Comparison of ENCODE assay signal across 16 cellular contexts in the genomic region with DNA sequence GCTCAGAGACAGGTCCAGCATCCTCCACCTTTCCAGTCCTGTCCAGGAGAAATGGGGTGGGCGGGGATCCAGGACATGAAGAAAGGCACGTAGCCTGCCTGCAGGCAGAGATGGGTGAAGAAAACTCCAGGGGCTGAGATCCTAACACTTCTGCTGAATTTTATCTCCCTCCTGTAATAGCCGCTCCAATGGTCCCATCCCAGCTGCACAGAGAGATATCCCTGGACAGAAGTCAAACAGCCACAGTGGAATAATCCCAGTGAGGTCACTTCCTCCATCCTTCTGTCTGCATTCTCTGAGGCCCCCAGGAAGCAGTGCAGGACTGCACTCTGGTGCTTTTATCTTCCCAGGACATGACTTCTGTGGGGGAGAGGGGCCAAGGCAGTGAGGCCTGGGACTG. TPM values are rescaled to one million over a fixed set of nuclear protein-coding genes. Genes with fewer than 3 reads are reported as not detected.
DNase-seq lines count a peak whose midpoint lies in the region; TF ChIP-seq lines count a peak whose summit lies in the region.
"Had no signal": no experiment of that assay in that cellular context is flagged by ENCODE, and none has a peak within 500 bp of the region (broad histone marks: within the 10 kb centered on the region; RNA-seq: fewer than 3 reads in every experiment).

No MANE protein-coding gene starts in this region.

- H2BK120ac ChIP-seq in trophoblast cell (ENCODE audit: insufficient read depth, low read length, poor library complexity) = peak overlapping the region; percentile 100

- H4K8ac ChIP-seq in trophoblast cell (ENCODE audit: low read depth, low read length) = peak overlapping the region; percentile 97

- H3K4ac ChIP-seq in trophoblast cell (ENCODE audit: low read depth, low read length) = peak overlapping the region; percentile 99

- intact Hi-C loops in left ventricle myocardium inferior (cut with micrococcal nuclease) = loop anchor here (10.0 kb wide), 1 partner anchor 390 kb away; no protein-coding TSS in a partner anchor

- no peak for TF ChIP-seq POLR2A in erythroblast (IDR thresholded peaks at IDR 0.05; ENCODE audit: low read length)

- peak overlapping the region; percentile 84 for H3K27ac Mint-ChIP-seq in HFFc6
- H3K27ac Mint-ChIP-seq: activated naive CD8-positive, alpha-beta T cell; CD4-positive, CD25-positive, alpha-beta regulatory T cell; dendritic cell treated with granulocyte-macrophage colony-stimulating factor and Interleukin-4, amounts not matched to agents 40 ng/mL and 50 ng/mL, for 4 days; immature natural killer cell; natural killer cell treated with Interleukin-12 subunit alpha and Interleukin-12 subunit beta and Interleukin-15 and Interleukin-18, amount 100 ng/mL, for 72 hours had no signal

- no peaks in the 10 kb centered on the region for H3K36me3 Mint-ChIP-seq in HFFc6 (ENCODE audit: low read depth)
- H3K36me3 Mint-ChIP-seq: activated naive CD8-positive, alpha-beta T cell; immature natural killer cell; natural killer cell treated with Interleukin-12 subunit alpha and Interleukin-12 subunit beta and Interleukin-15 and Interleukin-18, amount 100 ng/mL, for 72 hours had no signal

- H3K79me1 ChIP-seq in trophoblast cell (ENCODE audit: low read length) = peaks cover 70% of the 10 kb centered on the region

- no peak for TF ChIP-seq CTCF in HFFc6 (IDR thresholded peaks at IDR 0.05)
- TF ChIP-seq CTCF in SK-N-SH (IDR thresholded peaks at IDR 0.05) = no peak
- no peak for TF ChIP-seq CTCF in left ventricle myocardium inferior (IDR thresholded peaks at IDR 0.05; ENCODE audit: borderline replicate concordance)

- peaks cover 80% of the 10 kb centered on the region for H3K4me1 Mint-ChIP-seq in HFFc6 (ENCODE audit: low read depth)
- H3K4me1 Mint-ChIP-seq: CD4-positive, CD25-positive, alpha-beta regulatory T cell; immature natural killer cell had no signal

- no peaks in the 10 kb centered on the region for H3K9me3 Mint-ChIP-seq in HFFc6
- H3K9me3 Mint-ChIP-seq: CD4-positive, CD25-positive, alpha-beta regulatory T cell; dendritic cell treated with granulocyte-macrophage colony-stimulating factor and Interleukin-4, amounts not matched to agents 40 ng/mL and 50 ng/mL, for 4 days; natural killer cell treated with Interleukin-12 subunit alpha and Interleukin-12 subunit beta and Interleukin-15 and Interleukin-18, amount 100 ng/mL, for 72 hours had no signal

- no peak overlapping the region for H3K4me3 ChIP-seq in SK-N-SH (ENCODE audit: low read depth in 2 of 2, low read length in 1 of 2)
- no peak overlapping the region for H3K4me3 ChIP-seq in left ventricle myocardium inferior
- H3K4me3 ChIP-seq in trophoblast cell (ENCODE audit: low read depth, low read length) = no peak overlapping the region

- peaks cover 0 to 33% of the 10 kb centered on the region in 2 experiments; a peak in 2 of 4 replicates for H3K4me1 ChIP-seq in SK-N-SH (ENCODE audit: control insufficient read depth in 1 of 2, insufficient read depth in 2 of 2, low read depth in 1 of 2, low read length in 1 of 2)
- H3K4me1 ChIP-seq in left ventricle myocardium inferior = peaks cover 10% of the 10 kb centered on the region
- H3K4me1 ChIP-seq in trophoblast cell (ENCODE audit: control insufficient read depth in 1 of 2, insufficient read depth in 2 of 2, low read length in 2 of 2) = peaks cover 40 to 51% of the 10 kb centered on the region in 2 experiments

- no peaks in the 10 kb centered on the region for H3K27me3 ChIP-seq in SK-N-SH (ENCODE audit: insufficient read depth)
- peaks cover 51% of the 10 kb centered on the region for H3K27me3 ChIP-seq in left ventricle myocardium inferior (ENCODE audit: low read depth)
- H3K27me3 ChIP-seq in trophoblast cell (ENCODE audit: insufficient read depth, low read length) = no peaks in the 10 kb centered on the region

- H3K36me3 ChIP-seq in SK-N-SH (replicated peaks in 1 of 2; ENCODE audit: control insufficient read depth in 1 of 2, insufficient read depth in 2 of 2, low read length in 1 of 2) (no peaks in the 10 kb centered on the region), left ventricle myocardium inferior (no peaks in the 10 kb centered on the region), trophoblast cell (ENCODE audit: control insufficient read depth in 1 of 2, insufficient read depth in 2 of 2, low read length in 2 of 2) (no peaks in the 10 kb centered on the region)

- H4K91ac ChIP-seq in trophoblast cell (ENCODE audit: low read depth, low read length) = peak overlapping the region; percentile 100

- peaks cover 8% of the 10 kb centered on the region for H3F3A ChIP-seq in SK-N-SH (replicated peaks; ENCODE audit: insufficient read depth)

- no peak for TF ChIP-seq EP300 in SK-N-SH (IDR thresholded peaks at IDR 0.05; ENCODE audit: borderline replicate concordance in 1 of 2, low read depth in 1 of 2, low read length in 1 of 2)

- no peak overlapping the region for H3K23ac ChIP-seq in trophoblast cell (ENCODE audit: low read length)

- no peaks in the 10 kb centered on the region for H4K20me1 ChIP-seq in SK-N-SH (ENCODE audit: insufficient read depth)

- H2AFZ ChIP-seq in SK-N-SH (ENCODE audit: low read depth) (peak overlapping the region; percentile 68; the same call in 1 of the 2 replicates), trophoblast cell (ENCODE audit: insufficient read depth, low read length, poor library complexity) (peak overlapping the region; percentile 93)

- H3K4me2 ChIP-seq in SK-N-SH = peak overlapping the region; percentile 46; the same call in 1 of the 2 replicates
- H3K4me2 ChIP-seq in trophoblast cell (ENCODE audit: low read length) = peak overlapping the region; percentile 17

- 96% methylated on average over 3 of the region's 3 CpGs for WGBS in SK-N-SH (ENCODE audit: low lambda C conversion rate)
- no CpG with 5 or more reads among the region's 3 CpGs for WGBS in trophoblast cell (ENCODE audit: extremely low coverage, insufficient coverage, insufficient read length)

- H3K4me3 Mint-ChIP-seq in HFFc6 = no peak overlapping the region
- H3K4me3 Mint-ChIP-seq: activated naive CD8-positive, alpha-beta T cell; CD4-positive, CD25-positive, alpha-beta regulatory T cell; dendritic cell treated with granulocyte-macrophage colony-stimulating factor and Interleukin-4, amounts not matched to agents 40 ng/mL and 50 ng/mL, for 4 days; immature natural killer cell; natural killer cell treated with Interleukin-12 subunit alpha and Interleukin-12 subunit beta and Interleukin-15 and Interleukin-18, amount 100 ng/mL, for 72 hours had no signal

- H3K9me3 ChIP-seq in SK-N-SH (no peaks in the 10 kb centered on the region), left ventricle myocardium inferior (replicated peaks) (no peaks in the 10 kb centered on the region), trophoblast cell (ENCODE audit: insufficient read depth, low read depth, low read length) (no peaks in the 10 kb centered on the region)

- H3K9ac ChIP-seq in SK-N-SH (no peak overlapping the region), trophoblast cell (ENCODE audit: low read length) (no peak overlapping the region)

- H3K18ac ChIP-seq in trophoblast cell (ENCODE audit: low read length) = peak overlapping the region; percentile 99

- TF ChIP-seq RAD21 in SK-N-SH (IDR thresholded peaks at IDR 0.05; ENCODE audit: low read length) = no peak

- DNase-seq in HFFc6 (no peak), SK-N-SH (no peak), left ventricle myocardium inferior (no peak), trophoblast cell (peak; percentile 64 to 66), activated gamma-delta T cell (lab: John Stamatoyannopoulos, UW) (no peak), HuH-7 (ENCODE audit: low spot score) (no peak), erythroblast (lab: John Stamatoyannopoulos, UW) (no peak)
- no peak for DNase-seq in activated CD8-positive, alpha-beta memory T cell treated with anti-CD3 and anti-CD28 coated beads, Interleukin-2, amount 50 U/mL, for 48 hours
- DNase-seq: CD4-positive, CD25-positive, alpha-beta regulatory T cell; immature natural killer cell; NCI-H1436; NCI-H524; substantia nigra had no signal

- H3K27me3 Mint-ChIP-seq in HFFc6 (ENCODE audit: insufficient read depth) = peaks cover 1% of the 10 kb centered on the region; the same call in 1 of the 2 replicates

- H3K14ac ChIP-seq in trophoblast cell (ENCODE audit: low read length) = peak overlapping the region; percentile 100

- H2BK5ac ChIP-seq in trophoblast cell (ENCODE audit: low read depth, low read length, poor library complexity) = peak overlapping the region; percentile 100

- no peaks in the 10 kb centered on the region for H3K79me2 ChIP-seq in SK-N-SH (ENCODE audit: insufficient read depth)
- peaks cover 22% of the 10 kb centered on the region for H3K79me2 ChIP-seq in trophoblast cell (ENCODE audit: control insufficient read depth, insufficient read depth, low read length, poor library complexity)

- POLR2A ChIA-PET in SK-N-SH (lab: Yijun Ruan, JAX) = no interaction called here

- no peaks in the 10 kb centered on the region for H3K9me2 ChIP-seq in SK-N-SH

- CTCF ChIA-PET in SK-N-SH (lab: Yijun Ruan, JAX) = interaction anchor here (1.5 to 2.7 kb wide), 2 partner anchors 90 to 95 kb away, joined by 4 to 10 read pairs; no protein-coding TSS in a partner anchor

- H4K12ac ChIP-seq in trophoblast cell (ENCODE audit: low read depth, low read length) = peak overlapping the region; percentile 57

- H2AK5ac ChIP-seq in trophoblast cell (ENCODE audit: low read length) = peak overlapping the region; percentile 100

- peak overlapping the region; percentile 100 for H2BK12ac ChIP-seq in trophoblast cell (ENCODE audit: low read length)

- H3K27ac ChIP-seq in SK-N-SH (ENCODE audit: low read depth in 2 of 2, low read length in 1 of 2) (peak overlapping the region in 1 of 2 experiments; percentile 78; a peak in 2 of 4 replicates), left ventricle myocardium inferior (replicated peaks) (peak overlapping the region; percentile 15), trophoblast cell (ENCODE audit: low read depth, low read length) (peak overlapping the region; percentile 100)

TF ChIP-seq in SK-N-SH, 30 proteins besides CTCF, POLR2A, EP300 and RAD21 (continues in another document):
- TF ChIP-seq RCOR1 (IDR thresholded peaks at IDR 0.05; ENCODE audit: low read length) = no peak
- TF ChIP-seq GATA2 (CRISPR knock-in tag; IDR thresholded peaks at IDR 0.05) = no peak
- TF ChIP-seq RXRA (IDR thresholded peaks at IDR 0.05; ENCODE audit: borderline replicate concordance, low read depth) = no peak

RNA-seq across cellular contexts. Expression of gene KRT18, which starts 26.3 kb away (rescaled TPM):
- 100 to 1,000 TPM; 556 to 745 (median 582) TPM for total RNA-seq in HFFc6 (2021; fragmentation: NEBNext Ultra II Directional; extraction: Animal tissue kit (Norgen Biotek cat#: 25700))
- 332 and 351 TPM in 2 replicates for polyA plus RNA-seq in SK-N-SH (2012; rRNA removed)
- polyA plus RNA-seq in SK-N-SH (2012; cell fraction: cytosol; rRNA removed) = 225 and 265 TPM in 2 replicates
- polyA plus RNA-seq in SK-N-SH (2012; cell fraction: nucleus; rRNA removed) = 714 and 1,063 TPM in 2 replicates
- total RNA-seq in left ventricle myocardium inferior = 3.7 TPM
- polyA plus RNA-seq in trophoblast cell (2013) = 4,184 and 4,236 TPM in 2 replicates

RNA-seq across cellular contexts. Expression of gene EIF4B, which starts 31.1 kb away (rescaled TPM):
- 100 to 1,000 TPM; 376 to 437 (median 392) TPM for total RNA-seq in HFFc6 (2021; fragmentation: NEBNext Ultra II Directional; extraction: Animal tissue kit (Norgen Biotek cat#: 25700))
- polyA plus RNA-seq in SK-N-SH (2012; rRNA removed) = 267 and 292 TPM in 2 replicates
- polyA plus RNA-seq in SK-N-SH (2012; cell fraction: cytosol; rRNA removed) = 346 and 371 TPM in 2 replicates
- 127 and 164 TPM in 2 replicates for polyA plus RNA-seq in SK-N-SH (2012; cell fraction: nucleus; rRNA removed)
- total RNA-seq in left ventricle myocardium inferior = 390 TPM
- polyA plus RNA-seq in trophoblast cell (2013) = 342 and 356 TPM in 2 replicates

Comparison
In these comparisons a context has a peak if more than half of its experiments do, and no peak if none do; other contexts are left out.
1. DNase-seq: peak in trophoblast cell (2 of 2); none in HFFc6 (single experiment), SK-N-SH (single experiment), left ventricle myocardium inferior (single experiment), activated CD8-positive, alpha-beta memory T cell treated with anti-CD3 and anti-CD28 coated beads, Interleukin-2, amount 50 U/mL, for 48 hours (single experiment), activated gamma-delta T cell (single experiment), HuH-7 (single experiment) and erythroblast (0 of 2).
2. RNA of gene KRT18, which starts 26.3 kb away (total RNA-seq): 556 to 745 TPM in HFFc6; 3.7 TPM in left ventricle myocardium inferior (single experiment); every median in the first group is over 100 times any median in the second.